13 cellular contexts compared by ENCODE assay signal in genomic region chr5:142063376-142063775, GRCh38. TPM values are rescaled to one million over a fixed set of nuclear protein-coding genes. Genes with fewer than 3 reads are reported as not detected.
DNase-seq lines count a peak whose midpoint lies in the region; FAIRE-seq and TF ChIP-seq lines count a peak whose summit lies in the region.
"Had no signal": no experiment of that assay in that cellular context is flagged by ENCODE, and none has a peak within 500 bp of the region (broad histone marks: within the 10 kb centered on the region; RNA-seq: fewer than 3 reads in every experiment).

No MANE protein-coding gene starts in this region.

- peak overlapping the region; percentile 39 for H3K4me2 ChIP-seq in H9 (ENCODE audit: insufficient read depth, insufficient read length, low read length)
- H3K4me2 ChIP-seq: PC-9 had no signal

- H3K23me2 ChIP-seq in H9 (ENCODE audit: insufficient read length, low read depth, low read length, poor library complexity, severe bottlenecking): no peaks in the 10 kb centered on the region

- H3K4me3 Mint-ChIP-seq in H9 (peak overlapping the region; percentile 38 to 66; a peak in 3 of 5 replicates), nephron (peak overlapping the region; percentile 45 to 70 (median 59))

- H3K27me3 Mint-ChIP-seq in H9 (ENCODE audit: low read depth): no peaks in the 10 kb centered on the region; the same call in 1 of the 2 replicates
- H3K27me3 Mint-ChIP-seq in nephron (ENCODE audit: low read depth): no peaks in the 10 kb centered on the region

- no peak for TF ChIP-seq CTCF in AG10803 (conservative IDR thresholded peaks at IDR 0.05; ENCODE audit: low read length)
- no peak for TF ChIP-seq CTCF in H9 (conservative IDR thresholded peaks at IDR 0.05)
- no peak for TF ChIP-seq CTCF in nephron (IDR thresholded peaks at IDR 0.05; ENCODE audit: unreplicated experiment in 3 of 3)

- no peaks in the 10 kb centered on the region for H3K27me3 ChIP-seq in H9 (ENCODE audit: insufficient read depth, low read length)
- H3K27me3 ChIP-seq: transverse colon had no signal

- H3K79me2 ChIP-seq in H9 (ENCODE audit: insufficient read depth, low read length): no peaks in the 10 kb centered on the region

- no peaks in the 10 kb centered on the region for H3K9me3 ChIP-seq in H9 (ENCODE audit: control insufficient read depth, low read depth, low read length)
- H3K9me3 ChIP-seq: Caco-2, transverse colon had no signal

- H3K36me3 Mint-ChIP-seq in H9 (ENCODE audit: insufficient read depth in 1 of 3, low read depth in 3 of 3) (no peaks in the 10 kb centered on the region), nephron (ENCODE audit: low read depth) (no peaks in the 10 kb centered on the region)

- WGBS in H9 (ENCODE audit: extremely low coverage, insufficient read length, low lambda C conversion rate): no CpG with 5 or more reads among the region's 4 CpGs

- no peaks in the 10 kb centered on the region for H4K20me1 ChIP-seq in H9 (ENCODE audit: control insufficient read depth, insufficient read depth, insufficient read length)

- no peak overlapping the region for H3T11ph ChIP-seq in H9 (ENCODE audit: low read length)

- H3K79me1 ChIP-seq in H9 (ENCODE audit: insufficient read depth, low read depth, low read length, poor library complexity, severe bottlenecking): no peaks in the 10 kb centered on the region

- H3K23ac ChIP-seq in H9 (ENCODE audit: insufficient read length, low read depth, low read length): no peak overlapping the region

- H3K9me3 Mint-ChIP-seq in H9 (no peaks in the 10 kb centered on the region), nephron (no peaks in the 10 kb centered on the region)

- peaks cover 4% of the 10 kb centered on the region; the same call in 1 of the 2 replicates for H3K4me1 ChIP-seq in H9 (ENCODE audit: insufficient read depth, low read length)
- H3K4me1 ChIP-seq: Caco-2 had no signal

- no peak overlapping the region for H3K14ac ChIP-seq in H9 (ENCODE audit: insufficient read depth, low read length)

- no peak overlapping the region for H2BK120ac ChIP-seq in H9 (ENCODE audit: low read depth, low read length, poor library complexity, severe bottlenecking)

- H3K9ac ChIP-seq in H9 (ENCODE audit: extremely low read depth, insufficient read length, low read length): no peak overlapping the region

- 0 out of 7 replicates have a peak overlapping the region, but pooled peaks of 1 of the 3 experiments have one; percentile 8 for H3K27ac Mint-ChIP-seq in H9
- H3K27ac Mint-ChIP-seq in nephron: peak overlapping the region; percentile 41 to 59 (median 42)

- H3K18ac ChIP-seq in H9 (ENCODE audit: insufficient read length, low read depth, low read length): no peak overlapping the region

- H3K4me1 Mint-ChIP-seq in H9 (peaks cover 12 to 16% of the 10 kb centered on the region in 2 experiments), nephron (peaks cover 27% of the 10 kb centered on the region)

- H2AK5ac ChIP-seq in H9 (ENCODE audit: insufficient read length, low read length): no peak overlapping the region

- no peak for FAIRE-seq in frontal cortex (lab: Jason Lieb, UNC)
- FAIRE-seq in RCC 7860 (lab: Jason Lieb, UNC): no peak

- H3K4ac ChIP-seq in H9 (ENCODE audit: low read depth, low read length): no peak overlapping the region

- H2BK5ac ChIP-seq in H9 (ENCODE audit: insufficient read length, low read length): no peak overlapping the region

- H4K8ac ChIP-seq in H9 (replicated peaks; ENCODE audit: insufficient read length, low read depth, low read length): no peak overlapping the region

- peak overlapping the region; percentile 41; the same call in 1 of the 2 replicates for H3K4me3 ChIP-seq in AG10803 (ENCODE audit: low read length)
- H3K4me3 ChIP-seq: PC-9, transverse colon had no signal

- H3K27ac ChIP-seq in H9 (ENCODE audit: insufficient read length, low read depth, low read length) (no peak overlapping the region), cingulate gyrus (ENCODE audit: low read depth, low read length) (peak overlapping the region; percentile 97)
- H3K27ac ChIP-seq: PC-9, transverse colon had no signal

- no peak overlapping the region for H2BK15ac ChIP-seq in H9 (ENCODE audit: low read depth, low read length)

- H4K5ac ChIP-seq in H9 (ENCODE audit: insufficient read length, low read depth, low read length): no peak overlapping the region

- DNase-seq in AG10803 (ENCODE audit: low read depth) (no peak), H9 (no peak), frontal cortex (ENCODE audit: low spot score in 2 of 2) (no peak), NCI-H1694 (lab: John Stamatoyannopoulos, UW) (no peak), NCI-H510A treated with DMSO at 0.1 percent for 48 hours (lab: John Stamatoyannopoulos, UW) (no peak), RCC 7860 (ENCODE audit: low spot score) (no peak)
- DNase-seq: Caco-2; effector CD8-positive, alpha-beta T cell; Kasumi-1; PC-9 had no signal

- no peak overlapping the region for H3K56ac ChIP-seq in H9 (ENCODE audit: insufficient read length, low read depth, low read length)

- no peak overlapping the region for H2BK12ac ChIP-seq in H9 (ENCODE audit: insufficient read length, low read depth, low read length)

- no peak overlapping the region for H2AFZ ChIP-seq in H9 (ENCODE audit: low read length)
- H2AFZ ChIP-seq: PC-9 had no signal

- H2BK20ac ChIP-seq in H9 (ENCODE audit: low read depth, low read length, poor library complexity, severe bottlenecking): no peak overlapping the region

- no peak overlapping the region for H4K91ac ChIP-seq in H9 (ENCODE audit: insufficient read length, low read depth, low read length)

RNA-seq across cellular contexts. Expression of gene NDFIP1, which starts 45.2 kb away (rescaled TPM):
- 26.6 TPM in 2 replicates for total RNA-seq in H9 (2021)
- 115 TPM for total RNA-seq in frontal cortex

RNA-seq across cellular contexts. Expression of gene GNPDA1, which starts 50.5 kb away (rescaled TPM):
- total RNA-seq in H9 (2021) (66.8 and 68.4 TPM in 2 replicates), frontal cortex (16.3 TPM)
